25 cellular contexts compared by ENCODE assay signal in the genomic region with DNA sequence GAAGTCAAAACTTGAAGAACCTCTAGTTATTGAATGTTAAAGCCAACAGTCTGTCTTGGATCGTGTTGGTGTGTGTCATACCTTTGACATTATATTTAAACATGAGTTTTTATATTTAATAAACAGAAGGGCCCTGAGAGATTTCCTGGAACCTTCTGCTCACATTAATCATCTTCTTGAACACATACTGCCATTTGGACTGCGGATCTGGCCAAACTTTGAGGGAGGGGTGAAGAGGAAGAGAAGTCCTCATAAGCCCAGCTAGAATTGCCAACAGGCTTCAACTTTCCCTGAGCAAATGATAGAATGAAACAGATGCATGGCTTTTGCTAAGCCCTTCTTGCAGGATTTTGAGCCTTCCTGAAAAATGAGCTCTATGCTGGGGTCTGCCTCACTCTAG. TPM values are rescaled to one million over a fixed set of nuclear protein-coding genes. Genes with fewer than 3 reads are reported as not detected.
"Had no signal": no experiment of that assay in that cellular context is flagged by ENCODE, and none has a peak within 500 bp of the region (broad histone marks: within the 10 kb centered on the region; RNA-seq: fewer than 3 reads in every experiment).

No MANE protein-coding gene starts in this region.

- DNase-seq: activated CD4-positive, alpha-beta T cell treated with anti-CD3 and anti-CD28 coated beads for 48 hours; activated CD4-positive, alpha-beta T cell treated with anti-CD3 and anti-CD28 coated beads, Interleukin-2, amount 50 U/mL, for 4 hours; activated CD8-positive, alpha-beta memory T cell treated with anti-CD3 and anti-CD28 coated beads, Interleukin-2, amount 50 U/mL, for 48 hours; activated CD8-positive, alpha-beta T cell treated with anti-CD3 and anti-CD28 coated beads, Interleukin-2, amount 10 ng/mL, durations not matched to agents 7 days and 5 days; activated naive CD4-positive, alpha-beta T cell treated with anti-CD3 and anti-CD28 coated beads, Interleukin-2, amount 50 U/mL, for 16 hours; activated naive CD8-positive, alpha-beta T cell treated with anti-CD3 and anti-CD28 coated beads, Interleukin-2, amount 10 ng/mL, durations not matched to agents 7 days and 5 days; activated T-cell treated with anti-CD3 and anti-CD28 coated beads, Interleukin-2, amount 50 U/mL, for 1 hour; adrenal gland; anterior cingulate cortex; MM.1S; NCI-H1105; NCI-H1436; NCI-H1694 treated with DMSO at 0.1 percent for 48 hours; NCI-H2081; NCI-H510A treated with DMSO at 0.1 percent for 48 hours; NCI-H69; NK-92 treated with Interleukin-12 subunit alpha and Interleukin-12 subunit beta, amount 100 ng/mL, for 24 hours; OCI-M1; RPMI8226 had no signal

- H3K4me2 ChIP-seq: KMS-11 had no signal

- H3K4me1 ChIP-seq: adrenal gland had no signal

- H3K4me3 ChIP-seq: adrenal gland, SJSA1 had no signal

- H3K9me3 ChIP-seq: adrenal gland, SJSA1 had no signal

- H3K9ac ChIP-seq: KMS-11 had no signal

- H3K27me3 ChIP-seq: adrenal gland, SJSA1 had no signal

- ATAC-seq: activated CD4-positive, CD25-positive, alpha-beta regulatory T cell treated with anti-CD3 and anti-CD28 coated beads, Interleukin-2, amount 50 U/mL, for 24 hours; activated CD8-positive, alpha-beta T cell treated with anti-CD3 and anti-CD28 coated beads, Interleukin-2, amount 10 ng/mL, durations not matched to agents 7 days and 5 days; Panc1; Right ventricle myocardium inferior; SK-N-SH treated with all-trans-retinoic acid at 6 μM for 48 hours had no signal

- H3K36me3 ChIP-seq: adrenal gland, SJSA1 had no signal

- H3K27ac ChIP-seq: adrenal gland, KMS-11, SJSA1 had no signal

RNA-seq across cellular contexts. Expression of a gene that starts 27.4 kb away (rescaled TPM):
- total RNA-seq: activated CD8-positive, alpha-beta T cell treated with anti-CD3 and anti-CD28 coated beads, Interleukin-2, amount 10 ng/mL, durations not matched to agents 7 days and 5 days; activated naive CD8-positive, alpha-beta T cell treated with anti-CD3 and anti-CD28 coated beads, Interleukin-2, amount 10 ng/mL, durations not matched to agents 7 days and 5 days; Right ventricle myocardium inferior; SJSA1 had no signal
- polyA plus RNA-seq: adrenal gland had no signal
